ENCODE assay signal across 8 cellular contexts in genomic region chr10:102815790-102816549, GRCh38. TPM values are rescaled to one million over a fixed set of nuclear protein-coding genes. Genes with fewer than 3 reads are reported as not detected.
A peak's percentile ranks its signal among the peaks of the same experiment; 100 is the strongest.
DNase-seq lines count a peak whose midpoint lies in the region; ATAC-seq and TF ChIP-seq lines count a peak whose summit lies in the region.

No MANE protein-coding gene starts in this region.

- H3K27ac ChIP-seq in lung (ENCODE audit: low read depth in 1 of 2, low read length in 1 of 2) (peak overlapping the region; percentile 73 to 98), testis (peak overlapping the region; percentile 48 to 90)

- H3K4me1 Mint-ChIP-seq in chondrocyte (ENCODE audit: low read depth) = peaks cover 41% of the 10 kb centered on the region

- peak overlapping the region; percentile 98 for H3K27ac Mint-ChIP-seq in chondrocyte (ENCODE audit: unreplicated experiment)

- TF ChIP-seq POLR2A in testis (IDR thresholded peaks at IDR 0.05) = no peak

- DNase-seq in Kasumi-1 (lab: John Stamatoyannopoulos, UW) = peak; percentile 28 to 30
- no peak for DNase-seq in chondrocyte (ENCODE audit: low spot score)
- DNase-seq in lung (ENCODE audit: low spot score) = peak; percentile 42
- peak; percentile 68 for DNase-seq in testis
- no peak for DNase-seq in iPS-NIHi11 (ENCODE audit: low spot score)
- DNase-seq in iPS-NIHi7 (ENCODE audit: extremely low spot score) = no peak

- H3K36me3 ChIP-seq in lung (ENCODE audit: control insufficient read depth in 2 of 2, insufficient read depth in 2 of 2, low read length in 2 of 2) (peaks cover 10 to 26% of the 10 kb centered on the region in 2 donors), testis (ENCODE audit: low read depth, missing control alignments) (no peaks in the 10 kb centered on the region)

- TF ChIP-seq CTCF in chondrocyte (IDR thresholded peaks at IDR 0.05) (no peak), lung (IDR thresholded peaks at IDR 0.05; ENCODE audit: control extremely low read depth, extremely low read depth) (no peak), testis (IDR thresholded peaks at IDR 0.05) (no peak)

- intact Hi-C loops in testis (cut with DNase I; ENCODE audit: low total_unique reads) = no loop called here

- H3K27me3 ChIP-seq in lung (ENCODE audit: control insufficient read depth, insufficient read depth) = no peaks in the 10 kb centered on the region
- H3K27me3 ChIP-seq in testis = no peaks in the 10 kb centered on the region

- H3K4me1 ChIP-seq in lung (ENCODE audit: control insufficient read depth in 2 of 2, insufficient read depth in 2 of 2, low read length in 2 of 2) (peaks cover 3 to 14% of the 10 kb centered on the region in 2 donors), testis (peaks cover 33% of the 10 kb centered on the region)

- ATAC-seq in lung (ENCODE audit: insufficient read depth, low FRiP score) (peak; percentile 64), GM18907 (IDR thresholded peaks at IDR 0.05; ENCODE audit: unreplicated experiment) (no peak), HG03432 (IDR thresholded peaks at IDR 0.05; ENCODE audit: unreplicated experiment) (no peak)

- peak overlapping the region; percentile 27 for H3K4me3 Mint-ChIP-seq in chondrocyte (ENCODE audit: unreplicated experiment)

- H3K9me3 ChIP-seq in lung (ENCODE audit: control insufficient read depth in 2 of 2, insufficient read depth in 1 of 2, low read length in 1 of 2) (no peaks in the 10 kb centered on the region), testis (no peaks in the 10 kb centered on the region)

- no peaks in the 10 kb centered on the region for H3K9me3 Mint-ChIP-seq in chondrocyte (ENCODE audit: low read depth)

- 24 to 43% methylated on average over 12 of the region's 12 CpGs for WGBS in lung, 2 donors
- 44 to 57% methylated on average over 12 of the region's 12 CpGs for WGBS in testis, 2 donors

- no peak overlapping the region for H3K4me3 ChIP-seq in lung
- no peak overlapping the region for H3K4me3 ChIP-seq in testis

- H3K27me3 Mint-ChIP-seq in chondrocyte (ENCODE audit: low read depth) = no peaks in the 10 kb centered on the region

- H3K36me3 Mint-ChIP-seq in chondrocyte (ENCODE audit: low read depth) = peaks cover 21% of the 10 kb centered on the region

RNA-seq across cellular contexts. Expression of gene CYP17A1, which starts 21.2 kb away (rescaled TPM):
- total RNA-seq in chondrocyte (not detected in 3 replicates), lung (1 to 10 TPM; 2.1 to 3.7 TPM), testis (10 to 100 TPM; 12.1 to 15.1 TPM)
- polyA plus RNA-seq in lung (1 to 10 TPM in 1 of 2 donors, under 1 TPM in 1; 0.39 to 1.2 TPM), testis (ENCODE audit: insufficient read depth, low read depth, low replicate concordance) (146 TPM)

RNA-seq across cellular contexts. Expression of gene BORCS7, which starts 38.1 kb away (rescaled TPM):
- total RNA-seq in chondrocyte (15.5 to 23.4 TPM (median 17.5 TPM) in 3 replicates), lung (10 to 100 TPM; 17.6 to 37.1 TPM), testis (10 to 100 TPM; 27.1 to 41.9 TPM)
- polyA plus RNA-seq in lung (10 to 100 TPM; 20.0 to 31.2 TPM), testis (ENCODE audit: insufficient read depth, low read depth, low replicate concordance) (48.1 TPM)

RNA-seq across cellular contexts. Expression of gene AS3MT, which starts 53.3 kb away (rescaled TPM):
- total RNA-seq in chondrocyte (2.2 to 3.7 TPM (median 2.3 TPM) in 3 replicates), lung (1 to 10 TPM in 1 of 2 donors, under 1 TPM in 1; 0.86 to 5.8 TPM), testis (10 to 100 TPM; 18.3 to 19.2 TPM)
- polyA plus RNA-seq in lung (1 to 10 TPM; 1.9 to 3.8 TPM), testis (ENCODE audit: insufficient read depth, low read depth, low replicate concordance) (15.0 TPM)

Comparison
In these comparisons a context has a peak if more than half of its experiments do, and no peak if none do; other contexts are left out.
1. DNase-seq: peak in Kasumi-1 (2 of 2), lung (single experiment) and testis (single experiment); none in chondrocyte (single experiment), iPS-NIHi11 (single experiment) and iPS-NIHi7 (single experiment).